In genomic region chr4:138092060-138092459, GRCh38 we compare ENCODE assay signal across 2 cellular contexts.
TF ChIP-seq lines count a peak whose summit lies in the region.

No MANE protein-coding gene starts in this region.

TF ChIP-seq in IMR-90, 13 proteins besides CTCF, POLR2A, EP300 and RAD21 (continued from another document):
- TF ChIP-seq USF2 (IDR thresholded peaks at IDR 0.05; ENCODE audit: low read depth, low read length) (no peak), ELK1 (IDR thresholded peaks at IDR 0.05; ENCODE audit: borderline replicate concordance, low read depth, low read length) (no peak), MAFK (IDR thresholded peaks at IDR 0.05; ENCODE audit: low read depth, low read length) (no peak), RCOR1 (IDR thresholded peaks at IDR 0.05; ENCODE audit: insufficient replicate concordance, low read length) (no peak), MXI1 (IDR thresholded peaks at IDR 0.05; ENCODE audit: borderline replicate concordance, low read depth, low read length) (no peak), SMC3 (IDR thresholded peaks at IDR 0.05; ENCODE audit: low read depth, low read length) (no peak), NFE2L2 (IDR thresholded peaks at IDR 0.05; ENCODE audit: low read depth, low read length) (no peak), MAZ (IDR thresholded peaks at IDR 0.05; ENCODE audit: borderline replicate concordance, low read depth, low read length) (no peak), CHD1 (IDR thresholded peaks at IDR 0.05; ENCODE audit: low read depth, low read length) (no peak), FOS (IDR thresholded peaks at IDR 0.05; ENCODE audit: low read depth, low read length) (no peak), CEBPB (IDR thresholded peaks at IDR 0.05; ENCODE audit: low read depth, low read length) (no peak)
TF ChIP-seq in IMR-90: peak in this region for 0.

TF ChIP-seq in K562, 482 proteins besides CTCF, POLR2A, EP300 and RAD21 (continued from another document):
- TF ChIP-seq RBM14 (IDR thresholded peaks at IDR 0.05; ENCODE audit: borderline replicate concordance, insufficient read depth, low read depth, low read length) (no peak), CBFB (CRISPR knock-in tag; IDR thresholded peaks at IDR 0.05) (no peak), DPF2 (IDR thresholded peaks at IDR 0.05) (no peak), MYC (IDR thresholded peaks at IDR 0.05; ENCODE audit: low read depth, low read length) (no peak), MYC (CRISPR knock-in tag; IDR thresholded peaks at IDR 0.05; ENCODE audit: borderline replicate concordance, low read depth) (no peak), SNRNP70 (optimal IDR thresholded peaks at IDR 0.05; ENCODE audit: low read depth, low read length) (no peak), IRF9 (tag; IDR thresholded peaks at IDR 0.05) (no peak), EP400 (IDR thresholded peaks at IDR 0.05) (no peak), NBN (IDR thresholded peaks at IDR 0.05; ENCODE audit: low read depth) (no peak), ZNF282 (CRISPR knock-in tag; IDR thresholded peaks at IDR 0.05) (no peak), SFPQ (IDR thresholded peaks at IDR 0.05; ENCODE audit: low read depth, low read length) (no peak), MAFK (IDR thresholded peaks at IDR 0.05; ENCODE audit: low read length) (no peak), TSC22D4 (tag; IDR thresholded peaks at IDR 0.05) (no peak), CUX1 (CRISPR knock-in tag; IDR thresholded peaks at IDR 0.05) (no peak), SMC3 (conservative IDR thresholded peaks at IDR 0.05; ENCODE audit: insufficient read depth, low read depth, low read length) (no peak)
